Comparison of ENCODE assay signal across 1 cellular context in the genomic region with DNA sequence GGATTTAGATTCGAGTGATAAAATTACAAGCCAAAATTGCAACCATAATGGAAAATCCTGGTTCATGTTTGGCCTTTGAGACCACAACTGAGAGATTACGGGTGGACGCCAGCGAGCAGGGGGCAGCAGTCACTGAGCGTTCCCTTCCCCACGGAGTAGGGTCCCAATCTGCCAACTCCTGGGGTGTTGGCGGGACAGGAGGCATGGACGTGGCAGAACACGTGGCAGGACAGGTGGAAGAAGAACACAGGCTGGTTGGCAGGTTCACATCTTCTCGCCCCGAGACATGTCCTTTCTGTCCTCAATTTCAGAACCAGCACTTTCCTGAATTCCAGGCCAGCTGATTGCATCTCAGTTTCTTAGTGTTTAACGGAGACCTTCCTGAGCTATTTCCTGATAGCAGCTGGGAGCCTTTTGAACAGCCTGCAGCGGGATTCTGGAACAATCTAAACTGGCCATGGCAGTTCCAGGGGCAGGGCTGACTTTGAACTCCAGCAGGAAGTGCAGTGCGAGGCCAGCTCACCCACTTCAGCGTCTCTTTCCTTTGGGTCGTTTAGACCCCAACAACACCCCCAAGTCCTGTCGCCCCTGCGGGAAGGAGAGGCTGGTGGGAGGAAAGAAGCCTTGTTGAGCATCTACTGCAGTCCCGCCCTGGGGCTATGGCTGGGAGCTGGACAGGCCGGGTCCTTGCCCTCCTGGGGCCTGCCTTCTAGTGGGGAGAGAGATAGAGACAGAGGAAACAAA.
TF ChIP-seq lines count a peak whose summit lies in the region.

No MANE protein-coding gene starts in this region.

TF ChIP-seq in SK-N-SH treated with all-trans-retinoic acid at 6 μM for 48 hours, 23 proteins besides CTCF, POLR2A, EP300 and RAD21 (continued from another document):
- TF ChIP-seq, protein P1, sequence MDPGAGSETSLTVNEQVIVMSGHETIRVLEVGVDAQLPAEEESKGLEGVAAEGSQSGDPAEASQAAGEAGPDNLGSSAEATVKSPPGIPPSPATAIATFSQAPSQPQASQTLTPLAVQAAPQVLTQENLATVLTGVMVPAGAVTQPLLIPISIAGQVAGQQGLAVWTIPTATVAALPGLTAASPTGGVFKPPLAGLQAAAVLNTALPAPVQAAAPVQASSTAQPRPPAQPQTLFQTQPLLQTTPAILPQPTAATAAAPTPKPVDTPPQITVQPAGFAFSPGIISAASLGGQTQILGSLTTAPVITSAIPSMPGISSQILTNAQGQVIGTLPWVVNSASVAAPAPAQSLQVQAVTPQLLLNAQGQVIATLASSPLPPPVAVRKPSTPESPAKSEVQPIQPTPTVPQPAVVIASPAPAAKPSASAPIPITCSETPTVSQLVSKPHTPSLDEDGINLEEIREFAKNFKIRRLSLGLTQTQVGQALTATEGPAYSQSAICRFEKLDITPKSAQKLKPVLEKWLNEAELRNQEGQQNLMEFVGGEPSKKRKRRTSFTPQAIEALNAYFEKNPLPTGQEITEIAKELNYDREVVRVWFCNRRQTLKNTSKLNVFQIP (CRISPR knock-in tag; IDR thresholded peaks at IDR 0.05; ENCODE audit: borderline replicate concordance, low read depth): no peak
- TF ChIP-seq TSHZ2 (CRISPR knock-in tag; IDR thresholded peaks at IDR 0.05) (no peak), ZNF565 (CRISPR knock-in tag; conservative IDR thresholded peaks at IDR 0.05; ENCODE audit: low read depth) (no peak), PPARA (CRISPR knock-in tag; IDR thresholded peaks at IDR 0.05; ENCODE audit: borderline replicate concordance) (no peak), GLIS3 (CRISPR knock-in tag; IDR thresholded peaks at IDR 0.05) (no peak), ISL1 (CRISPR knock-in tag; IDR thresholded peaks at IDR 0.05) (no peak), ARNTL (CRISPR knock-in tag; IDR thresholded peaks at IDR 0.05; ENCODE audit: borderline replicate concordance, low read depth) (no peak), RARB (CRISPR knock-in tag; IDR thresholded peaks at IDR 0.05) (no peak), BACH2 (CRISPR knock-in tag; IDR thresholded peaks at IDR 0.05; ENCODE audit: borderline replicate concordance) (no peak), ESRRG (CRISPR knock-in tag; IDR thresholded peaks at IDR 0.05) (no peak)
- TF ChIP-seq, protein P2, sequence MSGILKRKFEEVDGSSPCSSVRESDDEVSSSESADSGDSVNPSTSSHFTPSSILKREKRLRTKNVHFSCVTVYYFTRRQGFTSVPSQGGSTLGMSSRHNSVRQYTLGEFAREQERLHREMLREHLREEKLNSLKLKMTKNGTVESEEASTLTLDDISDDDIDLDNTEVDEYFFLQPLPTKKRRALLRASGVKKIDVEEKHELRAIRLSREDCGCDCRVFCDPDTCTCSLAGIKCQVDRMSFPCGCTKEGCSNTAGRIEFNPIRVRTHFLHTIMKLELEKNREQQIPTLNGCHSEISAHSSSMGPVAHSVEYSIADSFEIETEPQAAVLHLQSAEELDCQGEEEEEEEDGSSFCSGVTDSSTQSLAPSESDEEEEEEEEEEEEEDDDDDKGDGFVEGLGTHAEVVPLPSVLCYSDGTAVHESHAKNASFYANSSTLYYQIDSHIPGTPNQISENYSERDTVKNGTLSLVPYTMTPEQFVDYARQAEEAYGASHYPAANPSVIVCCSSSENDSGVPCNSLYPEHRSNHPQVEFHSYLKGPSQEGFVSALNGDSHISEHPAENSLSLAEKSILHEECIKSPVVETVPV (CRISPR knock-in tag; IDR thresholded peaks at IDR 0.05): no peak
TF ChIP-seq in SK-N-SH treated with all-trans-retinoic acid at 6 μM for 48 hours: peak in this region for 0.
